7 cellular contexts compared by ENCODE assay signal in genomic region chr3:85567074-85567676, GRCh38.
DNase-seq lines count a peak whose midpoint lies in the region; ATAC-seq and TF ChIP-seq lines count a peak whose summit lies in the region.

No MANE protein-coding gene starts in this region.

- 7 to 11% methylated on average over 5 of the region's 5 CpGs for WGBS in upper lobe of left lung, 2 donors
- WGBS in prostate gland: 9% methylated on average over 5 of the region's 5 CpGs

- no peaks in the 10 kb centered on the region for H3K27me3 Mint-ChIP-seq in activated T-helper 1 cell treated with anti-CD3 and anti-CD28 coated beads, Interleukin-12 subunit alpha, Interleukin-12 subunit beta, Interleukin-2, Interleukin-4 antibody, amounts not matched to agents 30 ng/mL and 10 ng/mL and 1 ng/mL, durations not matched to agents 14 hours and 24 hours and 36 hours (ENCODE audit: insufficient read depth)

- no peaks in the 10 kb centered on the region for H3K36me3 Mint-ChIP-seq in activated T-helper 1 cell treated with anti-CD3 and anti-CD28 coated beads, Interleukin-12 subunit alpha, Interleukin-12 subunit beta, Interleukin-2, Interleukin-4 antibody, amounts not matched to agents 30 ng/mL and 10 ng/mL and 1 ng/mL, durations not matched to agents 14 hours and 24 hours and 36 hours (ENCODE audit: low read depth)

- no peak overlapping the region for H3K27ac Mint-ChIP-seq in activated T-helper 1 cell treated with anti-CD3 and anti-CD28 coated beads, Interleukin-12 subunit alpha, Interleukin-12 subunit beta, Interleukin-2, Interleukin-4 antibody, amounts not matched to agents 30 ng/mL and 10 ng/mL and 1 ng/mL, durations not matched to agents 14 hours and 24 hours and 36 hours

- H3K36me3 ChIP-seq in upper lobe of left lung (no peaks in the 10 kb centered on the region), prostate gland (no peaks in the 10 kb centered on the region)

- H3K9me3 ChIP-seq in upper lobe of left lung: no peaks in the 10 kb centered on the region
- no peaks in the 10 kb centered on the region for H3K9me3 ChIP-seq in prostate gland

- TF ChIP-seq POLR2A in upper lobe of left lung (IDR thresholded peaks at IDR 0.05): no peak
- no peak for TF ChIP-seq POLR2A in prostate gland (IDR thresholded peaks at IDR 0.05)

- H3K4me1 ChIP-seq in upper lobe of left lung: no peaks in the 10 kb centered on the region
- no peaks in the 10 kb centered on the region for H3K4me1 ChIP-seq in prostate gland (replicated peaks)

- H3K27ac ChIP-seq in upper lobe of left lung: no peak overlapping the region
- no peak overlapping the region for H3K27ac ChIP-seq in prostate gland

- peak; percentile 83 for ATAC-seq in GM21515 (IDR thresholded peaks at IDR 0.05; ENCODE audit: unreplicated experiment)
- peak in 1 of 2 donors; percentile 49 for ATAC-seq in upper lobe of left lung (ENCODE audit: low FRiP score in 2 of 2)

- DNase-seq in GM03348 (ENCODE audit: low spot score) (peak; percentile 17), NCI-H1417 (lab: John Stamatoyannopoulos, UW) (peak; percentile 49 to 78 (median 53)), iris pigment epithelial cell (ENCODE audit: low read depth) (peak; percentile 51), upper lobe of left lung (peak in 1 of 2 donors; percentile 31), prostate gland (ENCODE audit: low spot score) (no peak)
- DNase-seq in activated T-helper 1 cell treated with anti-CD3 and anti-CD28 coated beads, Interleukin-12 subunit alpha, Interleukin-12 subunit beta, Interleukin-2, Interleukin-4 antibody, amounts not matched to agents 30 ng/mL and 10 ng/mL and 1 ng/mL, durations not matched to agents 14 hours and 24 hours and 36 hours (ENCODE audit: low spot score): peak; percentile 1

- H3K4me1 Mint-ChIP-seq in activated T-helper 1 cell treated with anti-CD3 and anti-CD28 coated beads, Interleukin-12 subunit alpha, Interleukin-12 subunit beta, Interleukin-2, Interleukin-4 antibody, amounts not matched to agents 30 ng/mL and 10 ng/mL and 1 ng/mL, durations not matched to agents 14 hours and 24 hours and 36 hours (ENCODE audit: low read depth): no peaks in the 10 kb centered on the region

- H3K27me3 ChIP-seq in upper lobe of left lung (no peaks in the 10 kb centered on the region), prostate gland (replicated peaks; ENCODE audit: insufficient read depth) (no peaks in the 10 kb centered on the region)

- intact Hi-C loops in activated T-helper 1 cell treated with anti-CD3 and anti-CD28 coated beads, Interleukin-12 subunit alpha, Interleukin-12 subunit beta, Interleukin-2, Interleukin-4 antibody, amounts not matched to agents 30 ng/mL and 10 ng/mL and 1 ng/mL, durations not matched to agents 14 hours and 24 hours and 36 hours (cut with micrococcal nuclease): no loop called here
- intact Hi-C loops in prostate gland (cut with DNase I): no loop called here

- H3K4me3 Mint-ChIP-seq in activated T-helper 1 cell treated with anti-CD3 and anti-CD28 coated beads, Interleukin-12 subunit alpha, Interleukin-12 subunit beta, Interleukin-2, Interleukin-4 antibody, amounts not matched to agents 30 ng/mL and 10 ng/mL and 1 ng/mL, durations not matched to agents 14 hours and 24 hours and 36 hours: no peak overlapping the region

- TF ChIP-seq CTCF in upper lobe of left lung (IDR thresholded peaks at IDR 0.05): peak; percentile 11 to 50 (median 28)
- TF ChIP-seq CTCF in prostate gland (IDR thresholded peaks at IDR 0.05): peak in 1 of 4 experiments; percentile 38

- H3K4me3 ChIP-seq in upper lobe of left lung (no peak overlapping the region), prostate gland (no peak overlapping the region)

- TF ChIP-seq EP300 in upper lobe of left lung (IDR thresholded peaks at IDR 0.05): no peak

- H3K9me3 Mint-ChIP-seq in activated T-helper 1 cell treated with anti-CD3 and anti-CD28 coated beads, Interleukin-12 subunit alpha, Interleukin-12 subunit beta, Interleukin-2, Interleukin-4 antibody, amounts not matched to agents 30 ng/mL and 10 ng/mL and 1 ng/mL, durations not matched to agents 14 hours and 24 hours and 36 hours: no peaks in the 10 kb centered on the region
